Comparison of ENCODE assay signal across 8 cellular contexts in genomic region chr5:172854451-172854871, GRCh38. TPM values are rescaled to one million over a fixed set of nuclear protein-coding genes. Genes with fewer than 3 reads are reported as not detected.
DNase-seq lines count a peak whose midpoint lies in the region; ATAC-seq and TF ChIP-seq lines count a peak whose summit lies in the region.

No MANE protein-coding gene starts in this region.

- ATAC-seq in Panc1, result no peak
- ATAC-seq in thoracic aorta (ENCODE audit: insufficient number of reproducible peaks, low FRiP score, low read depth), result no peak
- ATAC-seq in HG03108 (IDR thresholded peaks at IDR 0.05; ENCODE audit: unreplicated experiment), result no peak

- H3K27ac ChIP-seq in Panc1 (ENCODE audit: low read length) (peak overlapping the region; percentile 87), colonic mucosa (peak overlapping the region; percentile 42), thoracic aorta (peak overlapping the region; percentile 83 to 97)

- DNase-seq in Panc1 (ENCODE audit: low read depth, low spot score) (no peak), colonic mucosa (peak; percentile 64), mucosa of gallbladder (ENCODE audit: low spot score) (peak; percentile 71), thoracic aorta (ENCODE audit: low spot score) (no peak), 8988T (no peak), NCI-H2227 (lab: John Stamatoyannopoulos, UW; ENCODE audit: unreplicated experiment) (no peak)
- no peak for DNase-seq in activated CD8-positive, alpha-beta memory T cell treated with anti-CD3 and anti-CD28 coated beads, Interleukin-2, amount 50 U/mL, for 4 hours

- no peak for TF ChIP-seq CTCF in Panc1 (IDR thresholded peaks at IDR 0.05)
- TF ChIP-seq CTCF in colonic mucosa (IDR thresholded peaks at IDR 0.05), result no peak
- no peak for TF ChIP-seq CTCF in thoracic aorta (IDR thresholded peaks at IDR 0.05)

- POLR2A ChIA-PET in Panc1 (lab: Charles Lee), result interaction anchor here (0.7 kb wide), 1 partner anchor 268 kb away, joined by 3 read pairs; no protein-coding TSS in a partner anchor

- H3K4me3 ChIP-seq in Panc1 (ENCODE audit: low read depth in 2 of 2, low read length in 2 of 2), result no peak overlapping the region
- H3K4me3 ChIP-seq in colonic mucosa, result no peak overlapping the region
- H3K4me3 ChIP-seq in thoracic aorta, result no peak overlapping the region

- CTCF ChIA-PET in Panc1 (lab: Charles Lee), result no interaction called here

- in situ Hi-C loops in Panc1 (cut with HindIII; ENCODE audit: low pct_unique_long_range_greater_than_20kb, low sequenced_read_pairs), result no loop called here

- H3K9ac ChIP-seq in colonic mucosa (ENCODE audit: low read depth in 2 of 2, low read length in 2 of 2), result peak overlapping the region in 1 of 2 donors; percentile 62

- H3K9me3 ChIP-seq in Panc1 (ENCODE audit: control insufficient read depth, insufficient read depth, low read depth, low read length) (no peaks in the 10 kb centered on the region), colonic mucosa (no peaks in the 10 kb centered on the region), thoracic aorta (no peaks in the 10 kb centered on the region)

- BruUV-seq in Panc1 (replicated peaks; lab: Mats Ljungman, UMichigan), result no TSS peak

- H3K36me3 ChIP-seq in Panc1 (ENCODE audit: control insufficient read depth, insufficient read depth, low read length), result no peaks in the 10 kb centered on the region; the same call in 1 of the 2 replicates
- no peaks in the 10 kb centered on the region for H3K36me3 ChIP-seq in colonic mucosa
- H3K36me3 ChIP-seq in thoracic aorta, result no peaks in the 10 kb centered on the region

- peaks cover 80% of the 10 kb centered on the region for H3K4me1 ChIP-seq in Panc1 (ENCODE audit: control insufficient read depth, insufficient read depth, low read length)
- peaks cover 29% of the 10 kb centered on the region for H3K4me1 ChIP-seq in colonic mucosa
- peaks cover 29 to 81% of the 10 kb centered on the region in 2 donors for H3K4me1 ChIP-seq in thoracic aorta (ENCODE audit: control insufficient read depth in 1 of 2, low read depth in 2 of 2)

- intact Hi-C loops in Panc1 (cut with micrococcal nuclease; ENCODE audit: unreplicated experiment), result no loop called here
- intact Hi-C loops in colonic mucosa (cut with DNase I), result no loop called here

- H3K27me3 ChIP-seq in Panc1 (ENCODE audit: control insufficient read depth, insufficient read depth, low read length) (no peaks in the 10 kb centered on the region), colonic mucosa (no peaks in the 10 kb centered on the region), thoracic aorta (replicated peaks; ENCODE audit: insufficient read depth) (no peaks in the 10 kb centered on the region)

RNA-seq across cellular contexts. Expression of gene ERGIC1, which starts 20.4 kb away (rescaled TPM):
- total RNA-seq in Panc1 (2021; ENCODE audit: unreplicated experiment) (206 TPM), colonic mucosa (100 to 1,000 TPM; 173 to 191 TPM), mucosa of gallbladder (118 TPM), thoracic aorta (100 to 1,000 TPM; 141 to 230 TPM)
- 419 TPM for polyA plus RNA-seq in Panc1 (2012; ENCODE audit: insufficient read length)

Comparison
In these comparisons a context has a peak if more than half of its experiments do, and no peak if none do; other contexts are left out.
1. DNase-seq: peak in colonic mucosa (single experiment) and mucosa of gallbladder (single experiment); none in Panc1 (single experiment), thoracic aorta (single experiment), 8988T (single experiment), activated CD8-positive, alpha-beta memory T cell treated with anti-CD3 and anti-CD28 coated beads, Interleukin-2, amount 50 U/mL, for 4 hours (single experiment) and NCI-H2227 (single experiment).
2. Peak in every context shown above with its lines, with median percentiles within 50 percentile points of each other: H3K27ac ChIP-seq.